ENCODE assay signal across 8 cellular contexts in the genomic region with DNA sequence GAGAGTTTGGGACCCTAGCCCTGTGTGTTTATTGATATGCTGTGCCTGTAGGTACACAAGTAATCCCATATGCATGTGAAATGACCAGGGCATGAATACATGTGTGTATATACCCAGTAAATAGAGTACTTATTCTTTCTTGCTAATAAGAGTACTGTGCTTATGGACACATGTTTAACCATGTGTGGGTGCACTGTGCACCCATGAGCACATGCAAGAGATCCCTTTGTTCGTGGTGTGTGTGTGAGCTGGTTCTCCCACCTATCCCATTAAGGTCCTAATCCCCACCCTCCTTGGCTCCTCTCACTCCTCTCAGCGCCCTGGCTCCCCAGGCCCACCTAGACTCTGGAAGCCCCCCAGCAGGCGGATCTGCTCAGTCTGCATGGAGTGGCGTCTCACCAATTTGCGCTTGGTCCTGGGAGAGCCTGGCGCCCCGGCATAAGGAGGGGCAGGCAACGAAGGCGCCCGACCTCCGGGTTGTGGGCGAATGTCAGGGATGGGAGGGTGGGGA. TPM values are rescaled to one million over a fixed set of nuclear protein-coding genes. Genes with fewer than 3 reads are reported as not detected.
A peak's percentile ranks its signal among the peaks of the same experiment; 100 is the strongest.
DNase-seq lines count a peak whose midpoint lies in the region; ATAC-seq, FAIRE-seq and TF ChIP-seq lines count a peak whose summit lies in the region.

No MANE protein-coding gene starts in this region.

- ATAC-seq in GM21529 (IDR thresholded peaks at IDR 0.05; ENCODE audit: unreplicated experiment) (no peak), HG02588 (IDR thresholded peaks at IDR 0.05; ENCODE audit: unreplicated experiment) (no peak)

- no peaks in the 10 kb centered on the region for H3K79me2 ChIP-seq in H1 (ENCODE audit: control insufficient read depth in 1 of 2, insufficient read depth in 2 of 2, low read length in 2 of 2)

- H4K8ac ChIP-seq in H1 (ENCODE audit: extremely low read depth, insufficient read depth, low read length), result no peak overlapping the region

- no peak overlapping the region for H2BK120ac ChIP-seq in H1 (replicated peaks; ENCODE audit: low read depth, low read length)

- peak overlapping the region; percentile 28; the same call in 1 of the 2 replicates for H2AFZ ChIP-seq in H1 (ENCODE audit: low read length)

- H3K27me3 ChIP-seq in BLaER1 treated with 17β-estradiol and CSF1 and Interleukin-3, amounts not matched to agents 10 nM and 100 nM, result peaks cover 6 to 33% (median 29%) of the 10 kb centered on the region in 11 experiments; a peak in 21 of 22 replicates
- peaks cover 25 to 80% (median 67%) of the 10 kb centered on the region in 4 experiments for H3K27me3 ChIP-seq in H1 (replicated peaks in 1 of 4; ENCODE audit: control insufficient read depth in 3 of 4, extremely low read depth in 1 of 4, insufficient read depth in 3 of 4, low read length in 3 of 4)

- no peak overlapping the region for H3K14ac ChIP-seq in H1 (ENCODE audit: insufficient read length)

- no peaks in the 10 kb centered on the region for H3K79me1 ChIP-seq in H1 (ENCODE audit: low read depth, low read length)

- TF ChIP-seq CTCF in H1 (IDR thresholded peaks at IDR 0.05; ENCODE audit: control extremely low read depth in 1 of 3, insufficient read depth in 1 of 3, low read depth in 1 of 3, low read length in 3 of 3) (no peak), neural crest cell (conservative IDR thresholded peaks at IDR 0.05) (no peak)

- no peak overlapping the region for H2BK20ac ChIP-seq in H1 (ENCODE audit: low read length)

- no peak overlapping the region for H3K27ac Mint-ChIP-seq in neural crest cell (ENCODE audit: unreplicated experiment)

- H3K23me2 ChIP-seq in H1 (ENCODE audit: low read depth, low read length), result peaks cover 25% of the 10 kb centered on the region

- no peaks in the 10 kb centered on the region for H3K36me3 Mint-ChIP-seq in neural crest cell (ENCODE audit: low read depth)

- H3K9me3 ChIP-seq in BLaER1 treated with 17β-estradiol and CSF1 and Interleukin-3, amounts not matched to agents 10 nM and 100 nM (replicated peaks in 1 of 11), result no peaks in the 10 kb centered on the region
- H3K9me3 ChIP-seq in H1 (ENCODE audit: insufficient read depth in 2 of 2, low read depth in 1 of 2, low read length in 1 of 2), result no peaks in the 10 kb centered on the region

- CTCF ChIA-PET in H1 (lab: Charles Lee; ENCODE audit: partially characterized antibody), result interaction anchor here (1.1 kb wide), 1 partner anchor 50 kb away, joined by 3 read pairs; a partner anchor contains a TSS

- no peak overlapping the region for H2AK5ac ChIP-seq in H1 (ENCODE audit: low read depth, low read length)

- FAIRE-seq in H1 (lab: Jason Lieb, UNC), result no peak

- peaks cover 47% of the 10 kb centered on the region for H3K27me3 Mint-ChIP-seq in neural crest cell (ENCODE audit: low read depth)

- H3K23ac ChIP-seq in H1 (ENCODE audit: insufficient read length), result no peak overlapping the region

- peak; percentile 52 for DNase-seq in NCI-H82 treated with DMSO at 0.1 percent for 48 hours (lab: John Stamatoyannopoulos, UW; ENCODE audit: unreplicated experiment)
- no peak for DNase-seq in H1 (ENCODE audit: low read depth in 1 of 2, low spot score in 2 of 2)
- DNase-seq in neural crest cell (ENCODE audit: low read depth, low spot score), result no peak
- no peak for DNase-seq in stimulated activated CD4-positive, alpha-beta T cell treated with anti-CD3 and anti-CD28 coated beads, Interleukin-12 subunit alpha, Interleukin-12 subunit beta, amount 100 ng/mL, for 4 hours
- DNase-seq in foreskin melanocyte, result no peak

- H2BK12ac ChIP-seq in H1 (ENCODE audit: low read depth, low read length), result 0 out of 2 replicates have a peak overlapping the region, but pooled peaks have one; percentile 28

- H3K4me3 ChIP-seq in BLaER1 treated with 17β-estradiol and CSF1 and Interleukin-3, amounts not matched to agents 10 nM and 100 nM, result peak overlapping the region; percentile 67 to 84 (median 79)
- peak overlapping the region; percentile 56 to 85 (median 82) for H3K4me3 ChIP-seq in H1 (ENCODE audit: extremely low read depth in 1 of 4, insufficient read depth in 2 of 4, low read depth in 3 of 4, low read length in 4 of 4)

- no peak; a peak in 1 of 3 replicates for TF ChIP-seq POLR2A in H1 (IDR thresholded peaks at IDR 0.05; ENCODE audit: control extremely low read depth in 1 of 2, low read depth in 2 of 2, low read length in 2 of 2)

- POLR2A ChIA-PET in H1 (lab: Charles Lee; ENCODE audit: partially characterized antibody), result interaction anchor here (1.1 to 5.3 kb wide), 2 partner anchors 33 to 75 kb away, joined by 4 to 31 read pairs; a partner anchor contains a TSS

- H3K9ac ChIP-seq in BLaER1 treated with 17β-estradiol and CSF1 and Interleukin-3, amounts not matched to agents 10 nM and 100 nM, result peak overlapping the region in 10 of 11 experiments; percentile 71 to 84 (median 81); a peak in 20 of 22 replicates
- no peak overlapping the region for H3K9ac ChIP-seq in H1 (replicated peaks in 1 of 4; ENCODE audit: extremely low read depth in 1 of 4, low read depth in 3 of 4, low read length in 3 of 4)

- H3K4me1 Mint-ChIP-seq in neural crest cell, result peaks cover 74% of the 10 kb centered on the region

- H3K27ac ChIP-seq in BLaER1 treated with 17β-estradiol and CSF1 and Interleukin-3, amounts not matched to agents 10 nM and 100 nM, result peak overlapping the region in 8 of 11 experiments; percentile 58 to 77 (median 72); a peak in 13 of 22 replicates
- H3K27ac ChIP-seq in H1 (ENCODE audit: low read depth, low read length), result no peak overlapping the region

- peaks cover 0 to 4% (median 0%) of the 10 kb centered on the region in 11 experiments; a peak in 1 of 22 replicates for H3K36me3 ChIP-seq in BLaER1 treated with 17β-estradiol and CSF1 and Interleukin-3, amounts not matched to agents 10 nM and 100 nM
- no peaks in the 10 kb centered on the region for H3K36me3 ChIP-seq in H1 (ENCODE audit: control insufficient read depth in 2 of 4, insufficient read depth in 4 of 4, low read length in 3 of 4)

- H3K4ac ChIP-seq in H1 (replicated peaks; ENCODE audit: insufficient read length, low read depth, low read length), result no peak overlapping the region

- no peak for TF ChIP-seq EP300 in H1 (IDR thresholded peaks at IDR 0.05; ENCODE audit: borderline replicate concordance in 1 of 2, low read depth in 2 of 2, low read length in 2 of 2)

- WGBS in H1 (ENCODE audit: extremely low coverage in 1 of 2, insufficient coverage in 1 of 2, insufficient read length in 1 of 2, insufficient replicate concordance in 2 of 2, low coverage in 1 of 2, low lambda C conversion rate in 2 of 2, missing lambda C conversion rate in 1 of 2), 2 experiments, result 11% methylated on average over 12 of the region's 12 CpGs; no CpG with 5 or more reads in 1 of the 2 experiments

- no peaks in the 10 kb centered on the region for H3K9me3 Mint-ChIP-seq in neural crest cell

- no peak overlapping the region for H2BK5ac ChIP-seq in H1 (ENCODE audit: low read depth, low read length)

- H4K20me1 ChIP-seq in BLaER1 treated with 17β-estradiol and CSF1 and Interleukin-3, amounts not matched to agents 10 nM and 100 nM, result no peaks in the 10 kb centered on the region; a peak in 2 of 22 replicates
- H4K20me1 ChIP-seq in H1 (replicated peaks in 1 of 2; ENCODE audit: control insufficient read depth in 1 of 2, insufficient read depth in 2 of 2, low read length in 2 of 2), result peaks cover 0 to 2% of the 10 kb centered on the region in 2 experiments

- H3K4me2 ChIP-seq in BLaER1 treated with 17β-estradiol and CSF1 and Interleukin-3, amounts not matched to agents 10 nM and 100 nM, result peak overlapping the region; percentile 97 to 100 (median 100)
- peak overlapping the region; percentile 93 to 98 for H3K4me2 ChIP-seq in H1 (ENCODE audit: insufficient read depth in 1 of 2, low read depth in 2 of 2, low read length in 2 of 2)

- no peak overlapping the region; the same call in 1 of the 2 replicates for H3K18ac ChIP-seq in H1 (ENCODE audit: extremely low read depth, low read length)

- H3K4me1 ChIP-seq in BLaER1 treated with 17β-estradiol and CSF1 and Interleukin-3, amounts not matched to agents 10 nM and 100 nM, result peaks cover 73 to 83% (median 80%) of the 10 kb centered on the region in 10 experiments
- peaks cover 0 to 20% (median 11%) of the 10 kb centered on the region in 4 experiments; a peak in 6 of 7 replicates for H3K4me1 ChIP-seq in H1 (replicated peaks in 1 of 4; ENCODE audit: control insufficient read depth in 3 of 4, insufficient read depth in 4 of 4, low read length in 3 of 4)

- H4K91ac ChIP-seq in H1 (replicated peaks; ENCODE audit: insufficient read length, low read length), result no peak overlapping the region

- peak overlapping the region; percentile 90 for H3K4me3 Mint-ChIP-seq in neural crest cell

- no peak overlapping the region for H3K56ac ChIP-seq in H1 (replicated peaks; ENCODE audit: insufficient read length, low read depth, low read length)

- no peak for TF ChIP-seq RAD21 in H1 (IDR thresholded peaks at IDR 0.05 in 1 of 2, conservative IDR thresholded peaks at IDR 0.05 in 1 of 2; ENCODE audit: low read depth in 2 of 2, low read length in 2 of 2)

- H4K5ac ChIP-seq in H1 (ENCODE audit: insufficient read length, low read depth, low read length), result no peak overlapping the region

- peak overlapping the region; percentile 3; the same call in 1 of the 2 replicates for H2BK15ac ChIP-seq in H1 (ENCODE audit: low read length)

RNA-seq across cellular contexts. Expression of a gene that starts 2.2 kb away (rescaled TPM):
- 2.9 and 3.0 TPM in 2 replicates for total RNA-seq in H1 (2021; fragmentation: NEBNext Ultra II Directional; extraction: Animal tissue kit (Norgen Biotek cat#: 25700))
- 3.7 and 3.8 TPM in 2 replicates for polyA plus RNA-seq in H1 (2011; rRNA removed)
- 2.9 TPM for polyA plus RNA-seq in H1 (2011; cell fraction: cytosol; rRNA removed)
- polyA plus RNA-seq in H1 (2011; cell fraction: nucleus; rRNA removed), result 0.67 TPM
- 1.1 to 2.2 TPM (median 1.2 TPM) in 4 replicates for polyA plus RNA-seq in H1 (2012, experiment 1 of 2)
- 1.7 TPM for polyA plus RNA-seq in H1 (2012, experiment 2 of 2)
- 1.9 TPM for polyA plus RNA-seq in H1 (2013, experiment 1 of 2)
- polyA plus RNA-seq in H1 (2013, experiment 2 of 2), result 2.0 TPM
- polyA minus RNA-seq in H1 (2011; rRNA and poly(A)+ RNA removed), result 2.7 TPM in 2 replicates
- polyA minus RNA-seq in H1 (2011; cell fraction: cytosol; rRNA and poly(A)+ RNA removed), result 1.7 TPM
- polyA minus RNA-seq in H1 (2011; cell fraction: nucleus; rRNA and poly(A)+ RNA removed), result 1.3 TPM
- 36.0 and 37.5 TPM in 2 replicates for total RNA-seq in neural crest cell

RNA-seq across cellular contexts. Expression of a gene that starts 4.4 kb away (rescaled TPM):
- total RNA-seq in H1 (2021; fragmentation: NEBNext Ultra II Directional; extraction: Animal tissue kit (Norgen Biotek cat#: 25700)), result 0.20 and 0.46 TPM in 2 replicates
- polyA plus RNA-seq in H1 (2011; rRNA removed), result 0.15 and 0.19 TPM in 2 replicates
- polyA plus RNA-seq in H1 (2011; cell fraction: cytosol; rRNA removed), result 0.10 TPM
- 0.33 TPM for polyA plus RNA-seq in H1 (2011; cell fraction: nucleus; rRNA removed)
- 0.18 to 0.33 TPM (median 0.26 TPM) in 4 replicates for polyA plus RNA-seq in H1 (2012, experiment 1 of 2)
- polyA plus RNA-seq in H1 (2012, experiment 2 of 2), result 0.22 TPM
- 0.08 TPM for polyA plus RNA-seq in H1 (2013, experiment 1 of 2)
- 0.13 TPM for polyA plus RNA-seq in H1 (2013, experiment 2 of 2)
- 0.07 and 0.47 TPM in 2 replicates for polyA minus RNA-seq in H1 (2011; rRNA and poly(A)+ RNA removed)
- not detected for polyA minus RNA-seq in H1 (2011; cell fraction: cytosol; rRNA and poly(A)+ RNA removed)
- polyA minus RNA-seq in H1 (2011; cell fraction: nucleus; rRNA and poly(A)+ RNA removed), result 0.70 TPM
- total RNA-seq in neural crest cell, result 0.49 and 1.2 TPM in 2 replicates

RNA-seq across cellular contexts. Expression of a gene that starts 4.5 kb away (rescaled TPM):
- total RNA-seq in H1 (2021; fragmentation: NEBNext Ultra II Directional; extraction: Animal tissue kit (Norgen Biotek cat#: 25700)), result 2.3 and 3.1 TPM in 2 replicates
- polyA plus RNA-seq in H1 (2011; rRNA removed), result 3.5 and 3.9 TPM in 2 replicates
- polyA plus RNA-seq in H1 (2011; cell fraction: cytosol; rRNA removed), result 5.2 TPM
- 3.2 TPM for polyA plus RNA-seq in H1 (2011; cell fraction: nucleus; rRNA removed)
- polyA plus RNA-seq in H1 (2012, experiment 1 of 2), result 4.7 to 7.1 TPM (median 5.3 TPM) in 4 replicates
- polyA plus RNA-seq in H1 (2012, experiment 2 of 2), result 1.7 TPM
- polyA plus RNA-seq in H1 (2013, experiment 1 of 2), result 4.5 TPM
- 4.8 TPM for polyA plus RNA-seq in H1 (2013, experiment 2 of 2)
- 1.5 and 1.6 TPM in 2 replicates for polyA minus RNA-seq in H1 (2011; rRNA and poly(A)+ RNA removed)
- polyA minus RNA-seq in H1 (2011; cell fraction: cytosol; rRNA and poly(A)+ RNA removed), result 1.5 TPM
- polyA minus RNA-seq in H1 (2011; cell fraction: nucleus; rRNA and poly(A)+ RNA removed), result 2.0 TPM
- 14.6 and 15.5 TPM in 2 replicates for total RNA-seq in neural crest cell

RNA-seq across cellular contexts. Expression of a gene that starts 32.7 kb away (rescaled TPM):
- total RNA-seq in H1 (2021; fragmentation: NEBNext Ultra II Directional; extraction: Animal tissue kit (Norgen Biotek cat#: 25700)), result 216 and 222 TPM in 2 replicates
- 119 and 125 TPM in 2 replicates for polyA plus RNA-seq in H1 (2011; rRNA removed)
- 276 TPM for polyA plus RNA-seq in H1 (2011; cell fraction: cytosol; rRNA removed)
- 32.3 TPM for polyA plus RNA-seq in H1 (2011; cell fraction: nucleus; rRNA removed)
- polyA plus RNA-seq in H1 (2012, experiment 1 of 2), result 255 to 301 TPM (median 263 TPM) in 4 replicates
- 80.5 TPM for polyA plus RNA-seq in H1 (2012, experiment 2 of 2)
- 166 TPM for polyA plus RNA-seq in H1 (2013, experiment 1 of 2)
- polyA plus RNA-seq in H1 (2013, experiment 2 of 2), result 182 TPM
- 35.1 and 39.6 TPM in 2 replicates for polyA minus RNA-seq in H1 (2011; rRNA and poly(A)+ RNA removed)
- 52.5 TPM for polyA minus RNA-seq in H1 (2011; cell fraction: cytosol; rRNA and poly(A)+ RNA removed)
- polyA minus RNA-seq in H1 (2011; cell fraction: nucleus; rRNA and poly(A)+ RNA removed), result 34.9 TPM
- 273 and 285 TPM in 2 replicates for total RNA-seq in neural crest cell

RNA-seq across cellular contexts. Expression of a gene that starts 36.4 kb away (rescaled TPM):
- 10.3 and 12.3 TPM in 2 replicates for total RNA-seq in H1 (2021; fragmentation: NEBNext Ultra II Directional; extraction: Animal tissue kit (Norgen Biotek cat#: 25700))
- polyA plus RNA-seq in H1 (2011; rRNA removed), result 33.4 and 56.8 TPM in 2 replicates
- 50.4 TPM for polyA plus RNA-seq in H1 (2011; cell fraction: cytosol; rRNA removed)
- polyA plus RNA-seq in H1 (2011; cell fraction: nucleus; rRNA removed), result 73.4 TPM
- 14.6 to 27.3 TPM (median 22.1 TPM) in 4 replicates for polyA plus RNA-seq in H1 (2012, experiment 1 of 2)
- polyA plus RNA-seq in H1 (2012, experiment 2 of 2), result 4.6 TPM
- polyA plus RNA-seq in H1 (2013, experiment 1 of 2), result 9.4 TPM
- polyA plus RNA-seq in H1 (2013, experiment 2 of 2), result 8.5 TPM
- polyA minus RNA-seq in H1 (2011; rRNA and poly(A)+ RNA removed), result 91.1 and 129 TPM in 2 replicates
- polyA minus RNA-seq in H1 (2011; cell fraction: cytosol; rRNA and poly(A)+ RNA removed), result 56.7 TPM
- 171 TPM for polyA minus RNA-seq in H1 (2011; cell fraction: nucleus; rRNA and poly(A)+ RNA removed)
- total RNA-seq in neural crest cell, result 83.5 and 90.8 TPM in 2 replicates

Comparison
In these comparisons a context has a peak if more than half of its experiments do, and no peak if none do; other contexts are left out.
1. H3K9ac ChIP-seq: peak in BLaER1 treated with 17β-estradiol and CSF1 and Interleukin-3, amounts not matched to agents 10 nM and 100 nM (10 of 11); none in H1 (0 of 4).